ENCODE assay signal across 8 cellular contexts in the genomic region with DNA sequence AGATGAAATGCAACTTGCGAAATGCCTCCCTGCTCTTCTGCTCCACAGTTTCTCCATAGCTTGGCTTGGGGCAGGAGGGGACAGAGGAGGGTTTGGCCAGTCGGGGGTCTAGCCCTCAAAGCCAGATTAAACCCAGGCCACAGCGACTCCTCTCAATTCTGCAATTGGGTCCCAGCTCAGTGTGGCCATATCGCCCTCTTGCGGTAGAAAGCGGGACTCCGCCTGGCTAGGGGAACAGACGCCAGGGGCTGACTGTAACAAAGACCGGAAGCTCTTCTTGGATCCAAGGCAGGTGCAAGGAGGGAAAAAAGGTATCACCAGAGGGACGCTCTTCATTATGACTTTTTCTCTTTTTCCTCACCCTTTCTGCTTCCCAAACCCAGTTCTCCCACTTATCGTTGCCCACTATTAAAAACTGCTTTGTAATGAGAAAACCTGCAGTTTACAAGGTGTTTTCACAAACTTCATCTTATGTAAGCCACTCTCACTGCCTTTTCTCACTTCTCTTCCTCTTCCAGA. TPM values are rescaled to one million over a fixed set of nuclear protein-coding genes. Genes with fewer than 3 reads are reported as not detected.
A peak's percentile ranks its signal among the peaks of the same experiment; 100 is the strongest.
DNase-seq lines count a peak whose midpoint lies in the region; ATAC-seq and TF ChIP-seq lines count a peak whose summit lies in the region.

No MANE protein-coding gene starts in this region.

- peak; percentile 65 for ATAC-seq in HG03159 (IDR thresholded peaks at IDR 0.05; ENCODE audit: unreplicated experiment)
- ATAC-seq in left lung, result peak; percentile 96
- no peak for ATAC-seq in GM21576 (IDR thresholded peaks at IDR 0.05; ENCODE audit: unreplicated experiment)

- H3K4me3 ChIP-seq in choroid plexus epithelial cell (ENCODE audit: low read depth, low read length) (no peak overlapping the region), left lung (no peak overlapping the region)

- H3K36me3 ChIP-seq in left lung, result no peaks in the 10 kb centered on the region

- peaks cover 0 to 18% of the 10 kb centered on the region in 2 donors for H3K27me3 ChIP-seq in left lung

- H3K9me3 ChIP-seq in left lung, result no peaks in the 10 kb centered on the region

- DNase-seq in GM04504 (ENCODE audit: low read depth) (peak; percentile 28), NCI-H345 treated with DMSO at 0.1 percent for 48 hours (lab: John Stamatoyannopoulos, UW; ENCODE audit: unreplicated experiment) (peak; percentile 76), choroid plexus epithelial cell (ENCODE audit: low read depth) (peak; percentile 67), left lung (peak; percentile 82 to 93)
- DNase-seq in activated CD4-positive, alpha-beta T cell treated with anti-CD3 and anti-CD28 coated beads for 48 hours, result peak; percentile 93
- DNase-seq in stimulated activated CD4-positive, alpha-beta T cell treated with anti-CD3 and anti-CD28 coated beads, Interleukin-4, amount 100 ng/mL, for 48 hours (ENCODE audit: low read depth in 2 of 2), result peak; percentile 81 to 93

- peaks cover 0 to 31% of the 10 kb centered on the region in 2 donors for H3K4me1 ChIP-seq in left lung

- TF ChIP-seq CTCF in choroid plexus epithelial cell (conservative IDR thresholded peaks at IDR 0.05; ENCODE audit: low read depth, low read length) (peak; percentile 99), left lung (IDR thresholded peaks at IDR 0.05) (peak; percentile 98)

- intact Hi-C loops in left lung (cut with DNase I), result loop anchor here in 1 of 2 donors (5.0 kb wide), 1 partner anchor 189 kb away; no protein-coding TSS in a partner anchor

- H3K27ac ChIP-seq in left lung, result peak overlapping the region in 1 of 2 donors; percentile 13

RNA-seq across cellular contexts. Expression of a gene that starts 36.6 kb away (rescaled TPM):
- total RNA-seq in left lung, result 10 to 100 TPM; 34.9 to 38.7 TPM

RNA-seq across cellular contexts. Expression of a gene that starts 53.0 kb away (rescaled TPM):
- total RNA-seq in left lung, result 1 to 10 TPM; 2.3 to 4.5 TPM

Comparison
In these comparisons a context has a peak if more than half of its experiments do, and no peak if none do; other contexts are left out.
1. DNase-seq: peak in every context shown above with its lines; median percentile 93 in activated CD4-positive, alpha-beta T cell treated with anti-CD3 and anti-CD28 coated beads for 48 hours; 88 in left lung; 87 in stimulated activated CD4-positive, alpha-beta T cell treated with anti-CD3 and anti-CD28 coated beads, Interleukin-4, amount 100 ng/mL, for 48 hours; 76 in NCI-H345 treated with DMSO at 0.1 percent for 48 hours; 67 in choroid plexus epithelial cell; 28 in GM04504.